29 cellular contexts compared by ENCODE assay signal in the genomic region with DNA sequence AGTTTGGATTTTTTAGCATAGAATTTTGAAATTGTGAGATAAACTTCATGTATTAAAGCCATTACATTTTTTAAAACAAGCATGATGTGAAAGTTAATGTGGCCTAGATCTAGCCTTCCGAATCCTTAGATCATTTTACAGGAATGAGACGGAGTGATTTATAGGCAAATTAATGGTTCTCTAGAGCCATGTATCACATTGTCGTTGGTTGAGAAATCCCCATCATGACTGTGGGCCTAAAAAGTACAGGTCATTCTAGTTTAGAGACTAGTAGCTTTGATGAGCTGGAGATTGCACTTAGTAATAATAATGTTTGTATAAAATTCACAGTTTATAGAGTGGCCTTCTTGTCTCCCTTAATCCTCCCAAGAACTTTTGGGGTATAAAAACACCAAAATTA. TPM values are rescaled to one million over a fixed set of nuclear protein-coding genes. Genes with fewer than 3 reads are reported as not detected.
A peak's percentile ranks its signal among the peaks of the same experiment; 100 is the strongest.
DNase-seq lines count a peak whose midpoint lies in the region; ATAC-seq and TF ChIP-seq lines count a peak whose summit lies in the region.
"Had no signal": no experiment of that assay in that cellular context is flagged by ENCODE, and none has a peak within 500 bp of the region (broad histone marks: within the 10 kb centered on the region; RNA-seq: fewer than 3 reads in every experiment).

No MANE protein-coding gene starts in this region.

- peaks cover 69% of the 10 kb centered on the region for H3K4me1 ChIP-seq in psoas muscle

- peaks cover 92% of the 10 kb centered on the region for H3K36me3 Mint-ChIP-seq in activated CD4-positive, alpha-beta T cell treated with anti-CD3 and anti-CD28 coated beads for 36 hours (ENCODE audit: low read depth)
- H3K36me3 Mint-ChIP-seq in activated CD4-positive, alpha-beta T cell treated with anti-CD3 and anti-CD28 coated beads, Interleukin-2, amount 10 ng/mL, durations not matched to agents 7 days and 5 days (ENCODE audit: low read depth): peaks cover 87% of the 10 kb centered on the region
- peaks cover 37% of the 10 kb centered on the region for H3K36me3 Mint-ChIP-seq in endothelial cell (ENCODE audit: low read depth, unreplicated experiment)

- H3K27ac Mint-ChIP-seq in activated CD4-positive, alpha-beta T cell treated with anti-CD3 and anti-CD28 coated beads for 36 hours: peak overlapping the region; percentile 28
- no peak overlapping the region for H3K27ac Mint-ChIP-seq in activated CD4-positive, alpha-beta T cell treated with anti-CD3 and anti-CD28 coated beads, Interleukin-2, amount 10 ng/mL, durations not matched to agents 7 days and 5 days
- H3K27ac Mint-ChIP-seq in endothelial cell (ENCODE audit: unreplicated experiment): peak overlapping the region; percentile 48

- no peak overlapping the region for H3K4me3 ChIP-seq in psoas muscle
- H3K4me3 ChIP-seq: hepatocyte, left ventricle myocardium inferior, mucosa of descending colon, prostate gland, skin epidermis, upper lobe of left lung had no signal

- H3K9me3 Mint-ChIP-seq in activated CD4-positive, alpha-beta T cell treated with anti-CD3 and anti-CD28 coated beads for 36 hours (ENCODE audit: low read depth): no peaks in the 10 kb centered on the region
- H3K9me3 Mint-ChIP-seq in activated CD4-positive, alpha-beta T cell treated with anti-CD3 and anti-CD28 coated beads, Interleukin-2, amount 10 ng/mL, durations not matched to agents 7 days and 5 days: no peaks in the 10 kb centered on the region
- H3K9me3 Mint-ChIP-seq in endothelial cell (ENCODE audit: unreplicated experiment): no peaks in the 10 kb centered on the region
- H3K9me3 Mint-ChIP-seq: immature natural killer cell; neural crest cell; T-helper 2 cell treated with Interferon-gamma antibody and Interleukin-4, amounts not matched to agents 5 μg/mL and 100 μg/mL, for 36 hours had no signal

- H3K36me3 ChIP-seq in psoas muscle (ENCODE audit: insufficient read depth in 1 of 2, low read depth in 1 of 2): peaks cover 14 to 85% of the 10 kb centered on the region in 2 donors

- POLR2A ChIA-PET in activated CD4-positive, alpha-beta T cell treated with anti-CD3 and anti-CD28 coated beads for 36 hours (lab: Charles Lee): interaction anchor here (0.5 kb wide), 1 partner anchor 566 kb away, joined by 3 read pairs; no protein-coding TSS in a partner anchor
- POLR2A ChIA-PET in activated CD4-positive, alpha-beta T cell treated with anti-CD3 and anti-CD28 coated beads, Interleukin-2, amount 10 ng/mL, durations not matched to agents 7 days and 5 days (lab: Charles Lee): no interaction called here

- 19 to 31% (median 24%) methylated on average over 3 of the region's 3 CpGs for WGBS in psoas muscle, 3 donors

- CTCF ChIA-PET in activated CD4-positive, alpha-beta T cell treated with anti-CD3 and anti-CD28 coated beads for 36 hours (lab: Charles Lee): interaction anchor here (0.8 kb wide), 1 partner anchor 12 kb away, joined by 3 read pairs; no protein-coding TSS in a partner anchor
- CTCF ChIA-PET in activated CD4-positive, alpha-beta T cell treated with anti-CD3 and anti-CD28 coated beads, Interleukin-2, amount 10 ng/mL, durations not matched to agents 7 days and 5 days (lab: Charles Lee): interaction anchor here (2.6 kb wide), 1 partner anchor 11 kb away, joined by 9 read pairs; no protein-coding TSS in a partner anchor

- intact Hi-C loops in activated CD4-positive, alpha-beta T cell treated with anti-CD3 and anti-CD28 coated beads for 36 hours (cut with DNase I, micrococcal nuclease): no loop called here
- intact Hi-C loops in psoas muscle (cut with DNase I): no loop called here

- peak overlapping the region; percentile 12 for H3K27ac ChIP-seq in psoas muscle
- H3K27ac ChIP-seq: hepatocyte, left ventricle myocardium inferior, prostate gland, upper lobe of left lung, WERI-Rb-1 had no signal

- no peak for TF ChIP-seq CTCF in endothelial cell (IDR thresholded peaks at IDR 0.05; ENCODE audit: unreplicated experiment)
- no peak for TF ChIP-seq CTCF in psoas muscle (IDR thresholded peaks at IDR 0.05)

- H3K9me3 ChIP-seq in psoas muscle: no peaks in the 10 kb centered on the region
- H3K9me3 ChIP-seq: left ventricle myocardium inferior, mucosa of descending colon, prostate gland, upper lobe of left lung had no signal

- no peak for ATAC-seq in activated CD4-positive, alpha-beta T cell treated with anti-CD3 and anti-CD28 coated beads for 36 hours
- ATAC-seq in psoas muscle (peak; percentile 54 to 83 (median 68)), HG03432 (IDR thresholded peaks at IDR 0.05; ENCODE audit: unreplicated experiment) (no peak)

- no peaks in the 10 kb centered on the region for H3K27me3 Mint-ChIP-seq in activated CD4-positive, alpha-beta T cell treated with anti-CD3 and anti-CD28 coated beads for 36 hours
- H3K27me3 Mint-ChIP-seq in activated CD4-positive, alpha-beta T cell treated with anti-CD3 and anti-CD28 coated beads, Interleukin-2, amount 10 ng/mL, durations not matched to agents 7 days and 5 days: no peaks in the 10 kb centered on the region
- H3K27me3 Mint-ChIP-seq in endothelial cell (ENCODE audit: unreplicated experiment): no peaks in the 10 kb centered on the region

- H3K27me3 ChIP-seq in psoas muscle (ENCODE audit: insufficient read depth in 3 of 3, low read length in 2 of 3): no peaks in the 10 kb centered on the region
- H3K27me3 ChIP-seq: hepatocyte, upper lobe of left lung had no signal

- no peak overlapping the region for H3K4me3 Mint-ChIP-seq in activated CD4-positive, alpha-beta T cell treated with anti-CD3 and anti-CD28 coated beads for 36 hours
- no peak overlapping the region for H3K4me3 Mint-ChIP-seq in activated CD4-positive, alpha-beta T cell treated with anti-CD3 and anti-CD28 coated beads, Interleukin-2, amount 10 ng/mL, durations not matched to agents 7 days and 5 days
- H3K4me3 Mint-ChIP-seq in endothelial cell (ENCODE audit: unreplicated experiment): no peak overlapping the region
- H3K4me3 Mint-ChIP-seq: neural crest cell; T-helper 2 cell treated with Interferon-gamma antibody and Interleukin-4, amounts not matched to agents 5 μg/mL and 100 μg/mL, for 36 hours had no signal

- peaks cover 75% of the 10 kb centered on the region for H3K4me1 Mint-ChIP-seq in activated CD4-positive, alpha-beta T cell treated with anti-CD3 and anti-CD28 coated beads for 36 hours
- peaks cover 65% of the 10 kb centered on the region for H3K4me1 Mint-ChIP-seq in activated CD4-positive, alpha-beta T cell treated with anti-CD3 and anti-CD28 coated beads, Interleukin-2, amount 10 ng/mL, durations not matched to agents 7 days and 5 days
- peaks cover 20% of the 10 kb centered on the region for H3K4me1 Mint-ChIP-seq in endothelial cell (ENCODE audit: unreplicated experiment)

- no peak for DNase-seq in activated CD4-positive, alpha-beta T cell treated with anti-CD3 and anti-CD28 coated beads for 36 hours
- DNase-seq in activated CD4-positive, alpha-beta T cell treated with anti-CD3 and anti-CD28 coated beads, Interleukin-2, amount 10 ng/mL, durations not matched to agents 7 days and 5 days: no peak
- DNase-seq in HuH-7 (ENCODE audit: low spot score) (peak; percentile 20), endothelial cell (ENCODE audit: low spot score) (no peak), psoas muscle (no peak), occipital lobe (lab: John Stamatoyannopoulos, UW) (no peak)
- no peak for DNase-seq in NK-92 treated with Interleukin-12 subunit alpha and Interleukin-12 subunit beta, amount 100 ng/mL, for 24 hours (lab: John Stamatoyannopoulos, UW)
- DNase-seq: activated CD4-positive, alpha-beta T cell treated with anti-CD3 and anti-CD28 coated beads, Interleukin-2, amount 50 U/mL, for 1 hour; activated effector memory CD4-positive, alpha-beta T cell treated with Interleukin-2 at 50 U/mL for 16 hours; AML-193; amniotic stem cell; effector CD8-positive, alpha-beta T cell; immature natural killer cell; Karpas-422; left ventricle myocardium inferior; mucosa of descending colon; NCI-H1694 treated with DMSO at 0.1 percent for 48 hours; NCI-H2171; NCI-H524; upper lobe of left lung; WERI-Rb-1 had no signal

RNA-seq across cellular contexts. Expression of a gene that starts 7.1 kb away (rescaled TPM):
- 100 to 1,000 TPM; 326 to 567 TPM for total RNA-seq in activated CD4-positive, alpha-beta T cell treated with anti-CD3 and anti-CD28 coated beads for 36 hours
- 100 to 1,000 TPM; 329 to 400 TPM for total RNA-seq in activated CD4-positive, alpha-beta T cell treated with anti-CD3 and anti-CD28 coated beads, Interleukin-2, amount 10 ng/mL, durations not matched to agents 7 days and 5 days
- total RNA-seq in endothelial cell (ENCODE audit: unreplicated experiment): 307 TPM
- 100 to 1,000 TPM in 3 of 4 donors, 10 to 100 TPM in 1; 78.5 to 230 (median 156) TPM for total RNA-seq in psoas muscle
- polyA plus RNA-seq in psoas muscle: 100 to 1,000 TPM; 108 to 152 (median 127) TPM
- total RNA-seq in occipital lobe: 186 TPM

RNA-seq across cellular contexts. Expression of a gene that starts 7.4 kb away (rescaled TPM):
- total RNA-seq in activated CD4-positive, alpha-beta T cell treated with anti-CD3 and anti-CD28 coated beads for 36 hours: 10 to 100 TPM; 23.2 to 25.3 TPM
- 10 to 100 TPM; 31.2 to 33.0 TPM for total RNA-seq in activated CD4-positive, alpha-beta T cell treated with anti-CD3 and anti-CD28 coated beads, Interleukin-2, amount 10 ng/mL, durations not matched to agents 7 days and 5 days
- total RNA-seq in endothelial cell (ENCODE audit: unreplicated experiment) (56.5 TPM), psoas muscle (10 to 100 TPM; 10.6 to 26.7 (median 16.2) TPM), occipital lobe (14.3 TPM)
- polyA plus RNA-seq in psoas muscle: 10 to 100 TPM; 20.3 to 36.5 (median 32.4) TPM

RNA-seq across cellular contexts. Expression of a gene that starts 31.3 kb away (rescaled TPM):
- under 1 TPM; 0.84 to 0.98 TPM for total RNA-seq in activated CD4-positive, alpha-beta T cell treated with anti-CD3 and anti-CD28 coated beads for 36 hours
- 1 to 10 TPM; 4.7 to 5.1 TPM for total RNA-seq in activated CD4-positive, alpha-beta T cell treated with anti-CD3 and anti-CD28 coated beads, Interleukin-2, amount 10 ng/mL, durations not matched to agents 7 days and 5 days
- total RNA-seq in endothelial cell (ENCODE audit: unreplicated experiment) (33.6 TPM), psoas muscle (1 to 10 TPM; 4.6 to 7.1 (median 5.7) TPM), occipital lobe (7.3 TPM)
- polyA plus RNA-seq in psoas muscle: 10 to 100 TPM in 1 of 3 donors, 1 to 10 TPM in 2; 5.0 to 19.8 (median 5.1) TPM

RNA-seq across cellular contexts. Expression of a gene that starts 40.3 kb away (rescaled TPM):
- under 1 TPM in 1 of 2 experiments, not detected in 1; 0.35 TPM for total RNA-seq in activated CD4-positive, alpha-beta T cell treated with anti-CD3 and anti-CD28 coated beads for 36 hours
- total RNA-seq in activated CD4-positive, alpha-beta T cell treated with anti-CD3 and anti-CD28 coated beads, Interleukin-2, amount 10 ng/mL, durations not matched to agents 7 days and 5 days: under 1 TPM; 0.37 to 0.92 TPM
- total RNA-seq in endothelial cell (ENCODE audit: unreplicated experiment): 30.1 TPM
- 1 to 10 TPM in 2 of 4 donors, under 1 TPM in 2; 0.61 to 1.2 (median 0.95) TPM for total RNA-seq in psoas muscle
- polyA plus RNA-seq in psoas muscle: 1 to 10 TPM in 1 of 3 donors, under 1 TPM in 2; 0.32 to 3.3 (median 0.80) TPM
- 15.0 TPM for total RNA-seq in occipital lobe
- total RNA-seq: A172, SK-MEL-5 had no signal
- polyA plus RNA-seq: immature natural killer cell had no signal

Comparison
In these comparisons a context has a peak if more than half of its experiments do, and no peak if none do; other contexts are left out.
1. ATAC-seq: peak in psoas muscle (4 of 4); none in activated CD4-positive, alpha-beta T cell treated with anti-CD3 and anti-CD28 coated beads for 36 hours (single experiment) and HG03432 (single experiment).